ENCODE assay signal across 11 cellular contexts in genomic region chr14:72643317-72643801, GRCh38.
A peak's percentile ranks its signal among the peaks of the same experiment; 100 is the strongest.
DNase-seq lines count a peak whose midpoint lies in the region; ATAC-seq and TF ChIP-seq lines count a peak whose summit lies in the region.
"Had no signal": no experiment of that assay in that cellular context is flagged by ENCODE, and none has a peak within 500 bp of the region (broad histone marks: within the 10 kb centered on the region; RNA-seq: fewer than 3 reads in every experiment).

No MANE protein-coding gene starts in this region.

- DNase-seq in GM04503 (ENCODE audit: low read depth) (peak; percentile 89), T1000 (lab: John Stamatoyannopoulos, UW) (peak; percentile 86), foreskin keratinocyte (peak; percentile 93 to 97), retina (peak; percentile 73), posterior vena cava (ENCODE audit: low spot score) (no peak), NCI-H1092 (lab: John Stamatoyannopoulos, UW) (no peak)
- DNase-seq: activated CD4-positive, alpha-beta T cell treated with anti-CD3 and anti-CD28 coated beads, Interleukin-2, amount 10 ng/mL, durations not matched to agents 7 days and 5 days; NCI-H446 treated with DMSO at 0.1 percent for 48 hours; transverse colon had no signal

- peak overlapping the region; percentile 79 for H3K27ac ChIP-seq in foreskin keratinocyte
- H3K27ac ChIP-seq: transverse colon had no signal

- TF ChIP-seq CTCF in foreskin keratinocyte (conservative IDR thresholded peaks at IDR 0.05): no peak

- no peaks in the 10 kb centered on the region for H3K27me3 ChIP-seq in foreskin keratinocyte
- H3K27me3 ChIP-seq: transverse colon had no signal

- ATAC-seq in foreskin keratinocyte (peak; percentile 100), GM18511 (IDR thresholded peaks at IDR 0.05; ENCODE audit: unreplicated experiment) (no peak), HG03139 (IDR thresholded peaks at IDR 0.05; ENCODE audit: unreplicated experiment) (no peak)

- intact Hi-C loops in posterior vena cava (cut with DNase I): no loop called here

- peaks cover 14% of the 10 kb centered on the region for H3K4me1 ChIP-seq in foreskin keratinocyte
- H3K4me1 ChIP-seq: transverse colon had no signal

Comparison
In these comparisons a context has a peak if more than half of its experiments do, and no peak if none do; other contexts are left out.
1. DNase-seq: peak in GM04503 (single experiment), T1000 (single experiment), foreskin keratinocyte (2 of 2) and retina (single experiment); none in posterior vena cava (single experiment) and NCI-H1092 (single experiment).